In genomic region chr13:96617528-96617927, GRCh38 we compare ENCODE assay signal across 21 cellular contexts.
"Had no signal": no experiment of that assay in that cellular context is flagged by ENCODE, and none has a peak within 500 bp of the region (broad histone marks: within the 10 kb centered on the region; RNA-seq: fewer than 3 reads in every experiment).

No MANE protein-coding gene starts in this region.

- H3K4me3 ChIP-seq: MG63, SJCRH30 had no signal

- H3K27ac ChIP-seq: SJCRH30 had no signal

- H3K36me3 ChIP-seq: MG63, SJCRH30 had no signal

- H3K9me3 ChIP-seq: MG63, SJCRH30 had no signal

- H3K4me1 ChIP-seq: SJCRH30 had no signal

- ATAC-seq: Panc1, PC-3, Right ventricle myocardium inferior, SK-N-SH treated with all-trans-retinoic acid at 6 μM for 48 hours had no signal

- DNase-seq: Karpas-422; KBM-7; MG63; NCI-H1092 treated with DMSO at 0.1 percent for 48 hours; NCI-H1436; NCI-H187; NCI-H2029; NCI-H2081 treated with DMSO at 0.1 percent for 48 hours; NCI-H345; NCI-H446 treated with DMSO at 0.1 percent for 48 hours; NCI-H524 treated with DMSO at 0.1 percent for 48 hours; NCI-H69; NCI-H774; NK-92 treated with Interleukin-12 subunit alpha and Interleukin-12 subunit beta, amount 100 ng/mL, for 24 hours; PC-3; SHP77 treated with DMSO at 0.1 percent for 48 hours; SJCRH30; T-helper 1 cell had no signal

- H3K27me3 ChIP-seq: MG63, SJCRH30 had no signal
